In genomic region chr11:6531267-6531752, GRCh38 we compare ENCODE assay signal across 7 cellular contexts. TPM values are rescaled to one million over a fixed set of nuclear protein-coding genes. Genes with fewer than 3 reads are reported as not detected.
A peak's percentile ranks its signal among the peaks of the same experiment; 100 is the strongest.
DNase-seq lines count a peak whose midpoint lies in the region; FAIRE-seq and TF ChIP-seq lines count a peak whose summit lies in the region.

No MANE protein-coding gene starts in this region.

- H3K4me1 ChIP-seq in kidney (ENCODE audit: control insufficient read depth in 1 of 2, insufficient read depth in 1 of 2, low read depth in 1 of 2, low read length in 2 of 2) (no peaks in the 10 kb centered on the region), tibial artery (no peaks in the 10 kb centered on the region)

- no peak for FAIRE-seq in kidney (lab: Jason Lieb, UNC)

- H3K27ac ChIP-seq in kidney (ENCODE audit: low read depth in 2 of 2, low read length in 2 of 2), result no peak overlapping the region
- H3K27ac ChIP-seq in tibial artery, result no peak overlapping the region

- peak; percentile 21 for DNase-seq in Daoy (ENCODE audit: low read depth)
- peak; percentile 33 for DNase-seq in HCEC 1CT
- peak; percentile 44 for DNase-seq in NCI-H460 (ENCODE audit: extremely low read depth, low read depth)
- peak; percentile 56 for DNase-seq in MCF 10A (ENCODE audit: unreplicated experiment)
- DNase-seq in kidney, result no peak
- DNase-seq in tibial artery, result no peak
- no peak for DNase-seq in activated CD4-positive, alpha-beta T cell treated with anti-CD3 and anti-CD28 coated beads for 48 hours

- H3K9me3 ChIP-seq in kidney (ENCODE audit: control insufficient read depth in 1 of 2, low read length in 2 of 2) (no peaks in the 10 kb centered on the region), tibial artery (no peaks in the 10 kb centered on the region)

- CTCF ChIA-PET in MCF 10A (lab: Yijun Ruan, JAX), result interaction anchor here (0.5 to 5.6 kb wide), 52 partner anchors 9 to 1517 kb away, joined by 3 to 82 read pairs (median 4); partner anchors contain the start of genes HPX, MRPL17 and TPP1

- H3K36me3 Mint-ChIP-seq in MCF 10A (ENCODE audit: insufficient read depth, unreplicated experiment), result peaks cover 7% of the 10 kb centered on the region

- peak; percentile 74 for TF ChIP-seq CTCF in MCF 10A (IDR thresholded peaks at IDR 0.05; ENCODE audit: unreplicated experiment)
- peak; percentile 82 for TF ChIP-seq CTCF in kidney (IDR thresholded peaks at IDR 0.05; ENCODE audit: borderline replicate concordance, extremely low read depth, insufficient read depth)
- TF ChIP-seq CTCF in tibial artery (IDR thresholded peaks at IDR 0.05), result peak; percentile 78 to 80

- H3K36me3 ChIP-seq in kidney (ENCODE audit: control insufficient read depth in 1 of 2, insufficient read depth in 2 of 2, low read length in 2 of 2) (peaks cover 4% of the 10 kb centered on the region in 2 donors), tibial artery (peaks cover 3 to 34% (median 13%) of the 10 kb centered on the region in 3 donors)

- H3K4me3 Mint-ChIP-seq in MCF 10A (ENCODE audit: unreplicated experiment), result no peak overlapping the region

- H3K4me3 ChIP-seq in kidney (ENCODE audit: low read length in 2 of 2) (no peak overlapping the region), tibial artery (no peak overlapping the region)

- no TSS peak for BruUV-seq in MCF 10A (replicated peaks; lab: Mats Ljungman, UMichigan)

- no peaks in the 10 kb centered on the region for H3K4me1 Mint-ChIP-seq in MCF 10A (ENCODE audit: insufficient read depth, unreplicated experiment)

- no peaks in the 10 kb centered on the region for H3K27me3 ChIP-seq in tibial artery

- H3K9ac ChIP-seq in kidney (ENCODE audit: low read length in 2 of 2), result no peak overlapping the region

- H3K27ac Mint-ChIP-seq in MCF 10A (ENCODE audit: low read depth, unreplicated experiment), result no peak overlapping the region

- no peaks in the 10 kb centered on the region for H3K9me3 Mint-ChIP-seq in MCF 10A (ENCODE audit: unreplicated experiment)

- intact Hi-C loops in MCF 10A (cut with micrococcal nuclease) (loop anchor here (1.0 to 5.0 kb wide), 5 partner anchors 71 to 226 kb away; partner anchors contain the start of genes ILK, MRPL17 and RRP8), kidney (cut with DNase I) (loop anchor here (10.0 kb wide), 1 partner anchor 153 kb away; the partner anchor contains the start of gene MRPL17), tibial artery (cut with DNase I; ENCODE audit: low total_unique reads) (loop anchor here (5.0 to 10.0 kb wide), 2 partner anchors 53 to 176 kb away; no protein-coding TSS in a partner anchor)

- POLR2A ChIA-PET in MCF 10A (lab: Yijun Ruan, JAX), result interaction anchor here (0.6 to 1.5 kb wide), 11 partner anchors 9 to 177 kb away, joined by 3 to 6 read pairs (median 3); partner anchors contain the start of genes MRPL17, RRP8 and TPP1

- H3K27me3 Mint-ChIP-seq in MCF 10A (ENCODE audit: insufficient read depth, unreplicated experiment), result no peaks in the 10 kb centered on the region

RNA-seq across cellular contexts. Expression of gene DNHD1, which starts 34.2 kb away (rescaled TPM):
- 3.6 and 4.2 TPM in 2 replicates for total RNA-seq in Daoy (2014; rRNA removed; shearing (Covaris generic))
- total RNA-seq in NCI-H460 (2014; rRNA removed; shearing (Covaris generic)), result 5.6 and 5.7 TPM in 2 replicates
- 12.4 and 23.8 TPM in 2 replicates for polyA plus RNA-seq in NCI-H460 (2014; cell fraction: nucleus; rRNA removed)
- total RNA-seq in MCF 10A (2022) (18.3 and 26.5 TPM in 2 replicates), kidney (10.1 TPM)
- 3.5 TPM for polyA plus RNA-seq in kidney (ENCODE audit: insufficient read depth, low read depth, low replicate concordance)

RNA-seq across cellular contexts. Expression of gene TIMM10B, which starts 50.0 kb away (rescaled TPM):
- total RNA-seq in Daoy (2014; rRNA removed; shearing (Covaris generic)), result 24.7 and 43.4 TPM in 2 replicates
- 21.0 and 21.9 TPM in 2 replicates for total RNA-seq in NCI-H460 (2014; rRNA removed; shearing (Covaris generic))
- polyA plus RNA-seq in NCI-H460 (2014; cell fraction: nucleus; rRNA removed), result 19.9 and 50.5 TPM in 2 replicates
- total RNA-seq in MCF 10A (2022), result 36.2 and 42.1 TPM in 2 replicates
- 44.7 TPM for total RNA-seq in kidney
- 34.6 TPM for polyA plus RNA-seq in kidney (ENCODE audit: insufficient read depth, low read depth, low replicate concordance)

RNA-seq across cellular contexts. Expression of gene ARFIP2, which starts 50.2 kb away (rescaled TPM):
- 42.5 and 58.7 TPM in 2 replicates for total RNA-seq in Daoy (2014; rRNA removed; shearing (Covaris generic))
- 47.8 and 49.2 TPM in 2 replicates for total RNA-seq in NCI-H460 (2014; rRNA removed; shearing (Covaris generic))
- polyA plus RNA-seq in NCI-H460 (2014; cell fraction: nucleus; rRNA removed), result 86.2 and 89.5 TPM in 2 replicates
- total RNA-seq in MCF 10A (2022) (76.3 and 96.0 TPM in 2 replicates), kidney (45.6 TPM)
- 62.3 TPM for polyA plus RNA-seq in kidney (ENCODE audit: insufficient read depth, low read depth, low replicate concordance)

RNA-seq across cellular contexts. Expression of gene TRIM3, which starts 57.6 kb away (rescaled TPM):
- 9.4 and 16.4 TPM in 2 replicates for total RNA-seq in Daoy (2014; rRNA removed; shearing (Covaris generic))
- total RNA-seq in NCI-H460 (2014; rRNA removed; shearing (Covaris generic)), result 3.3 and 5.0 TPM in 2 replicates
- polyA plus RNA-seq in NCI-H460 (2014; cell fraction: nucleus; rRNA removed), result 23.1 and 34.3 TPM in 2 replicates
- 7.3 and 7.4 TPM in 2 replicates for total RNA-seq in MCF 10A (2022)
- total RNA-seq in kidney, result 20.8 TPM
- polyA plus RNA-seq in kidney (ENCODE audit: insufficient read depth, low read depth, low replicate concordance), result 10.8 TPM

Comparison
In these comparisons a context has a peak if more than half of its experiments do, and no peak if none do; other contexts are left out.
1. DNase-seq: peak in Daoy (single experiment), HCEC 1CT (single experiment), NCI-H460 (single experiment) and MCF 10A (single experiment); none in kidney (single experiment), tibial artery (0 of 2) and activated CD4-positive, alpha-beta T cell treated with anti-CD3 and anti-CD28 coated beads for 48 hours (single experiment).
2. Peak in every context shown above with its lines, with median percentiles within 50 percentile points of each other: CTCF ChIP-seq.